8 cellular contexts compared by ENCODE assay signal in genomic region chr10:102450374-102451104, GRCh38. TPM values are rescaled to one million over a fixed set of nuclear protein-coding genes. Genes with fewer than 3 reads are reported as not detected.
DNase-seq lines count a peak whose midpoint lies in the region; ATAC-seq and TF ChIP-seq lines count a peak whose summit lies in the region.

No MANE protein-coding gene starts in this region.

- peak overlapping the region; percentile 84 to 97 for H3K4me3 Mint-ChIP-seq in H9
- H3K4me3 Mint-ChIP-seq in activated naive CD4-positive, alpha-beta T cell treated with anti-CD3 and anti-CD28 coated beads, Interleukin-2, amount 10 ng/mL, durations not matched to agents 7 days and 5 days = peak overlapping the region; percentile 95
- peak overlapping the region; percentile 94 for H3K4me3 Mint-ChIP-seq in glutamatergic neuron (ENCODE audit: unreplicated experiment)

- no peak overlapping the region for H2AK5ac ChIP-seq in H9 (ENCODE audit: insufficient read length, low read length)

- no peak overlapping the region for H2BK20ac ChIP-seq in H9 (ENCODE audit: low read depth, low read length, poor library complexity, severe bottlenecking)

- H3K4me1 Mint-ChIP-seq in H9 = peaks cover 37 to 48% of the 10 kb centered on the region in 2 experiments
- H3K4me1 Mint-ChIP-seq in activated naive CD4-positive, alpha-beta T cell treated with anti-CD3 and anti-CD28 coated beads, Interleukin-2, amount 10 ng/mL, durations not matched to agents 7 days and 5 days = peaks cover 41% of the 10 kb centered on the region
- H3K4me1 Mint-ChIP-seq in glutamatergic neuron (ENCODE audit: low read depth, unreplicated experiment) = peaks cover 6% of the 10 kb centered on the region

- H3K14ac ChIP-seq in H9 (ENCODE audit: insufficient read depth, low read length) = peak overlapping the region; percentile 9; the same call in 1 of the 2 replicates

- TF ChIP-seq CTCF in H9 (conservative IDR thresholded peaks at IDR 0.05) (no peak), glutamatergic neuron (IDR thresholded peaks at IDR 0.05; ENCODE audit: partially characterized antibody, unreplicated experiment) (no peak), osteoblast (IDR thresholded peaks at IDR 0.05; ENCODE audit: extremely low read depth, low read depth, low read length) (no peak), thoracic aorta (IDR thresholded peaks at IDR 0.05) (no peak)

- H2AFZ ChIP-seq in H9 (ENCODE audit: low read length) = no peak overlapping the region
- peak overlapping the region; percentile 95 for H2AFZ ChIP-seq in osteoblast (ENCODE audit: low read length)

- no peak overlapping the region for H3T11ph ChIP-seq in H9 (ENCODE audit: low read length)

- DNase-seq in GF-D8 (lab: John Stamatoyannopoulos, UW) (peak; percentile 78), H9 (peak; percentile 81), MG63 (peak; percentile 84), SK-N-MC (ENCODE audit: low read depth, low spot score) (no peak), glutamatergic neuron (peak; percentile 75), osteoblast (ENCODE audit: insufficient read length, low spot score, missing footprints) (peak; percentile 96), thoracic aorta (ENCODE audit: low spot score) (no peak)
- peak; percentile 94 for DNase-seq in activated naive CD4-positive, alpha-beta T cell treated with anti-CD3 and anti-CD28 coated beads, Interleukin-2, amount 10 ng/mL, durations not matched to agents 7 days and 5 days

- peak overlapping the region; percentile 78 to 96 (median 94); a peak in 4 of 7 replicates for H3K27ac Mint-ChIP-seq in H9
- peak overlapping the region; percentile 97 for H3K27ac Mint-ChIP-seq in activated naive CD4-positive, alpha-beta T cell treated with anti-CD3 and anti-CD28 coated beads, Interleukin-2, amount 10 ng/mL, durations not matched to agents 7 days and 5 days
- H3K27ac Mint-ChIP-seq in glutamatergic neuron (ENCODE audit: unreplicated experiment) = peak overlapping the region; percentile 76

- peaks cover 11% of the 10 kb centered on the region for H3K23me2 ChIP-seq in H9 (ENCODE audit: insufficient read length, low read depth, low read length, poor library complexity, severe bottlenecking)

- H2BK120ac ChIP-seq in H9 (ENCODE audit: low read depth, low read length, poor library complexity, severe bottlenecking) = no peak overlapping the region

- no peak overlapping the region for H2BK5ac ChIP-seq in H9 (ENCODE audit: insufficient read length, low read length)

- no peak overlapping the region for H3K23ac ChIP-seq in H9 (ENCODE audit: insufficient read length, low read depth, low read length)

- no CpG with 5 or more reads among the region's 104 CpGs for WGBS in H9 (ENCODE audit: extremely low coverage, insufficient read length, low lambda C conversion rate)

- H3K56ac ChIP-seq in H9 (ENCODE audit: insufficient read length, low read depth, low read length) = no peak overlapping the region

- H3K27ac ChIP-seq in H9 (ENCODE audit: insufficient read length, low read depth, low read length) (no peak overlapping the region), SK-N-MC (0 out of 2 replicates have a peak overlapping the region, but pooled peaks have one; percentile 54), osteoblast (ENCODE audit: low read depth, low read length) (no peak overlapping the region), thoracic aorta (peak overlapping the region; percentile 61 to 66)

- CTCF ChIA-PET in activated naive CD4-positive, alpha-beta T cell treated with anti-CD3 and anti-CD28 coated beads, Interleukin-2, amount 10 ng/mL, durations not matched to agents 7 days and 5 days (lab: Charles Lee) = interaction anchor here (0.6 to 2.2 kb wide), 10 partner anchors 9 to 311 kb away, joined by 3 to 9 read pairs (median 3); partner anchors contain the start of genes CUEDC2 and FBXL15

- H3K79me2 ChIP-seq in H9 (ENCODE audit: insufficient read depth, low read length) (peaks cover 3% of the 10 kb centered on the region; the same call in 1 of the 2 replicates), osteoblast (ENCODE audit: insufficient read depth, low read length) (no peaks in the 10 kb centered on the region)

- H2BK12ac ChIP-seq in H9 (ENCODE audit: insufficient read length, low read depth, low read length) = no peak overlapping the region

- H3K9me3 Mint-ChIP-seq in H9 = no peaks in the 10 kb centered on the region; a peak in 2 of 5 replicates
- no peaks in the 10 kb centered on the region for H3K9me3 Mint-ChIP-seq in activated naive CD4-positive, alpha-beta T cell treated with anti-CD3 and anti-CD28 coated beads, Interleukin-2, amount 10 ng/mL, durations not matched to agents 7 days and 5 days
- peaks cover 8% of the 10 kb centered on the region for H3K9me3 Mint-ChIP-seq in glutamatergic neuron (ENCODE audit: unreplicated experiment)

- H3K27me3 ChIP-seq in H9 (ENCODE audit: insufficient read depth, low read length) = 0 out of 2 replicates have a peak, but pooled peaks cover 2% of the 10 kb centered on the region
- no peaks in the 10 kb centered on the region for H3K27me3 ChIP-seq in MG63
- no peaks in the 10 kb centered on the region for H3K27me3 ChIP-seq in osteoblast (ENCODE audit: insufficient read depth, low read length)
- H3K27me3 ChIP-seq in thoracic aorta (replicated peaks; ENCODE audit: insufficient read depth) = no peaks in the 10 kb centered on the region

- H3K27me3 Mint-ChIP-seq in H9 (ENCODE audit: low read depth) (peaks cover 1% of the 10 kb centered on the region; the same call in 1 of the 2 replicates), glutamatergic neuron (ENCODE audit: unreplicated experiment) (peaks cover 3% of the 10 kb centered on the region)
- H3K27me3 Mint-ChIP-seq in activated naive CD4-positive, alpha-beta T cell treated with anti-CD3 and anti-CD28 coated beads, Interleukin-2, amount 10 ng/mL, durations not matched to agents 7 days and 5 days = no peaks in the 10 kb centered on the region

- H3K79me1 ChIP-seq in H9 (ENCODE audit: insufficient read depth, low read depth, low read length, poor library complexity, severe bottlenecking) = peaks cover 3% of the 10 kb centered on the region

- no peaks in the 10 kb centered on the region for H4K20me1 ChIP-seq in H9 (ENCODE audit: control insufficient read depth, insufficient read depth, insufficient read length)
- H4K20me1 ChIP-seq in osteoblast (ENCODE audit: insufficient read depth, low read length) = no peaks in the 10 kb centered on the region

- ATAC-seq in thoracic aorta (ENCODE audit: insufficient number of reproducible peaks, low FRiP score, low read depth) = peak; percentile 70

- no peak overlapping the region for H4K5ac ChIP-seq in H9 (ENCODE audit: insufficient read length, low read depth, low read length)

- H3K9me3 ChIP-seq in H9 (ENCODE audit: control insufficient read depth, low read depth, low read length) (no peaks in the 10 kb centered on the region), MG63 (no peaks in the 10 kb centered on the region), SK-N-MC (ENCODE audit: low read depth, low read length) (no peaks in the 10 kb centered on the region), osteoblast (ENCODE audit: low read depth, low read length) (no peaks in the 10 kb centered on the region), thoracic aorta (no peaks in the 10 kb centered on the region)

- no peak overlapping the region for H4K91ac ChIP-seq in H9 (ENCODE audit: insufficient read length, low read depth, low read length)

- no peak overlapping the region for H3K18ac ChIP-seq in H9 (ENCODE audit: insufficient read length, low read depth, low read length)

- H3K36me3 ChIP-seq in MG63 (peaks cover 2% of the 10 kb centered on the region; the same call in 1 of the 2 replicates), SK-N-MC (ENCODE audit: insufficient read depth, low read length) (no peaks in the 10 kb centered on the region), osteoblast (ENCODE audit: insufficient read depth, low read length) (no peaks in the 10 kb centered on the region), thoracic aorta (no peaks in the 10 kb centered on the region)

- H3K4me2 ChIP-seq in H9 (ENCODE audit: insufficient read depth, insufficient read length, low read length) = peak overlapping the region; percentile 92
- peak overlapping the region; percentile 95 for H3K4me2 ChIP-seq in osteoblast (ENCODE audit: insufficient read depth, low read length)

- no peak overlapping the region for H4K8ac ChIP-seq in H9 (replicated peaks; ENCODE audit: insufficient read length, low read depth, low read length)

- H3K4me3 ChIP-seq in MG63 = peak overlapping the region; percentile 71
- peak overlapping the region; percentile 82 for H3K4me3 ChIP-seq in SK-N-MC
- peak overlapping the region; percentile 86 for H3K4me3 ChIP-seq in osteoblast (ENCODE audit: insufficient read depth, low read length)
- peak overlapping the region; percentile 90 for H3K4me3 ChIP-seq in thoracic aorta

- no peak overlapping the region for H3K4ac ChIP-seq in H9 (ENCODE audit: low read depth, low read length)

- H3K4me1 ChIP-seq in H9 (ENCODE audit: insufficient read depth, low read length) (peaks cover 7% of the 10 kb centered on the region; the same call in 1 of the 2 replicates), osteoblast (ENCODE audit: insufficient read depth, low read length) (peaks cover 25% of the 10 kb centered on the region), thoracic aorta (ENCODE audit: control insufficient read depth in 1 of 2, low read depth in 2 of 2) (peaks cover 0 to 18% of the 10 kb centered on the region in 2 donors)

- peaks cover 4 to 12% (median 4%) of the 10 kb centered on the region in 3 experiments for H3K36me3 Mint-ChIP-seq in H9 (ENCODE audit: insufficient read depth in 1 of 3, low read depth in 3 of 3)
- H3K36me3 Mint-ChIP-seq in activated naive CD4-positive, alpha-beta T cell treated with anti-CD3 and anti-CD28 coated beads, Interleukin-2, amount 10 ng/mL, durations not matched to agents 7 days and 5 days = peaks cover 20% of the 10 kb centered on the region
- H3K36me3 Mint-ChIP-seq in glutamatergic neuron (ENCODE audit: unreplicated experiment) = no peaks in the 10 kb centered on the region

- H2BK15ac ChIP-seq in H9 (ENCODE audit: low read depth, low read length) = no peak overlapping the region

- H3K9ac ChIP-seq in H9 (ENCODE audit: extremely low read depth, insufficient read length, low read length) = peak overlapping the region; percentile 78
- peak overlapping the region; percentile 75 for H3K9ac ChIP-seq in SK-N-MC (ENCODE audit: insufficient read length)

RNA-seq across cellular contexts. Expression of gene C10orf95, which starts 0.8 kb away (rescaled TPM):
- total RNA-seq in H9 (2021) (not detected in 2 replicates), glutamatergic neuron (ENCODE audit: unreplicated experiment) (not detected), osteoblast (not detected in 2 replicates), thoracic aorta (not detected)
- total RNA-seq in MG63 (2014; rRNA removed; shearing (Covaris generic); ENCODE audit: low replicate concordance) = not detected in 2 replicates

RNA-seq across cellular contexts. Expression of gene CUEDC2, which starts 18.2 kb away (rescaled TPM):
- total RNA-seq in H9 (2021) = 41.2 and 43.0 TPM in 2 replicates
- total RNA-seq in MG63 (2014; rRNA removed; shearing (Covaris generic); ENCODE audit: low replicate concordance) = 92.1 and 151 TPM in 2 replicates
- 104 TPM for total RNA-seq in glutamatergic neuron (ENCODE audit: unreplicated experiment)
- total RNA-seq in osteoblast = 46.7 and 46.9 TPM in 2 replicates
- 10 to 100 TPM; 40.8 to 53.2 TPM for total RNA-seq in thoracic aorta

RNA-seq across cellular contexts. Expression of gene FBXL15, which starts 29.9 kb away (rescaled TPM):
- total RNA-seq in H9 (2021) = 8.4 and 9.1 TPM in 2 replicates
- total RNA-seq in MG63 (2014; rRNA removed; shearing (Covaris generic); ENCODE audit: low replicate concordance) = 10.7 and 11.2 TPM in 2 replicates
- 23.4 TPM for total RNA-seq in glutamatergic neuron (ENCODE audit: unreplicated experiment)
- 5.9 and 9.4 TPM in 2 replicates for total RNA-seq in osteoblast
- 10 to 100 TPM; 19.8 to 24.0 TPM for total RNA-seq in thoracic aorta

RNA-seq across cellular contexts. Expression of gene PSD, which starts 32.0 kb away (rescaled TPM):
- 3.4 and 3.6 TPM in 2 replicates for total RNA-seq in H9 (2021)
- not detected in 2 replicates for total RNA-seq in MG63 (2014; rRNA removed; shearing (Covaris generic); ENCODE audit: low replicate concordance)
- total RNA-seq in glutamatergic neuron (ENCODE audit: unreplicated experiment) = 88.5 TPM
- 0.29 and 0.72 TPM in 2 replicates for total RNA-seq in osteoblast
- total RNA-seq in thoracic aorta = under 1 TPM in 1 of 2 donors, not detected in 1; 0.21 TPM

RNA-seq across cellular contexts. Expression of gene ACTR1A, which starts 52.0 kb away (rescaled TPM):
- total RNA-seq in H9 (2021) (82.1 and 84.2 TPM in 2 replicates), glutamatergic neuron (ENCODE audit: unreplicated experiment) (250 TPM), osteoblast (105 and 106 TPM in 2 replicates), thoracic aorta (100 to 1,000 TPM in 1 of 2 donors, 10 to 100 TPM in 1; 98.0 to 116 TPM)
- 77.7 and 178 TPM in 2 replicates for total RNA-seq in MG63 (2014; rRNA removed; shearing (Covaris generic); ENCODE audit: low replicate concordance)

Comparison
In these comparisons a context has a peak if more than half of its experiments do, and no peak if none do; other contexts are left out.
1. DNase-seq: peak in GF-D8 (single experiment), H9 (single experiment), MG63 (single experiment), activated naive CD4-positive, alpha-beta T cell treated with anti-CD3 and anti-CD28 coated beads, Interleukin-2, amount 10 ng/mL, durations not matched to agents 7 days and 5 days (single experiment), glutamatergic neuron (single experiment) and osteoblast (single experiment); none in SK-N-MC (single experiment) and thoracic aorta (single experiment).
2. H3K27ac ChIP-seq: peak in SK-N-MC (single experiment) and thoracic aorta (2 of 2); none in H9 (single experiment) and osteoblast (single experiment).
3. Peak in every context shown above with its lines, with median percentiles within 50 percentile points of each other: H3K27ac Mint-ChIP-seq, H3K4me3 Mint-ChIP-seq and H3K4me3 ChIP-seq.